Comparison of ENCODE assay signal across 13 cellular contexts in the genomic region with DNA sequence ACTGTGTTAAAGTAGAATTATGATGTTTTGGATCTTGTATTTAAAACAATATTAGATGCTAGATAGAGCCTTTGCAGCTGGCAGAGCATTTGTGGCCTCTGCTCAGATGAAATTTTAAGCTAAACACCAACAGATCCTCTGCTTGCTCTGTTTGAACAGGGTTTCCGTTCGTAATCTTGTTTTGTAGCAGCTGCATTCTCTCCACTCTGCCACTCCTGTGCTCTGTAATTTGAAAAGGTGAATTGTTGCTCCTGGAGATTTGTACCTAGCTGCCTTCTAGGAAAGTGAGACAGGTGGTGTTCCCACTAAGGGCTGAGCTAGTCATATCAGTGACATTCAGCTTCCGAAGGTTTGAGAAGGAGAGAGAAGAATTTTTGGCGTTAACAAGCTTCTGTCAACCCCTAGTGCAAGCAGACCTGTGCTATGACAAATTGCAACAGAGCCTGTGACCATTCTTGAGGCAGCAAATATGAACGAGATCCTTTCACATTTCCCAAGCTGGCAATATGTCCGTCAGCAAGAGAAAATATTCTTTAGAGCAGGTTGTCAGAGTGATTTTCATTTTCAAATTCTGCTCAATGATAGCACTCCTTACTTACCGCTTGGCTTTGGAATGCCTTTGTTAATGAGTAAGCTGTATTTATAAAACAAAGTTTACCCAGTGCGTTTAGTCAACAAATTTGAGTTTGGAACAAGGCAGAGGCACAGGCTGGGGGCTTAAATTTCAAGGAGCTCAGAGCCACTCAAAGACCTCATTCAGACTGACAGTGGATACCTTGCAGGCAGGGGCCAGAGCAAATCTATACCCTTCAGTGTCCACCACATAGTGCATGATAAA. TPM values are rescaled to one million over a fixed set of nuclear protein-coding genes. Genes with fewer than 3 reads are reported as not detected.
A peak's percentile ranks its signal among the peaks of the same experiment; 100 is the strongest.
DNase-seq lines count a peak whose midpoint lies in the region; ATAC-seq and TF ChIP-seq lines count a peak whose summit lies in the region.
"Had no signal": no experiment of that assay in that cellular context is flagged by ENCODE, and none has a peak within 500 bp of the region (broad histone marks: within the 10 kb centered on the region; RNA-seq: fewer than 3 reads in every experiment).

No MANE protein-coding gene starts in this region.

- H3K27ac ChIP-seq in thymus (ENCODE audit: low read depth) (no peak overlapping the region), heart right ventricle (no peak overlapping the region)

- H3K4me1 ChIP-seq in thymus (ENCODE audit: control insufficient read depth, insufficient read depth, low read length): peaks cover 17% of the 10 kb centered on the region
- H3K4me1 ChIP-seq in heart right ventricle: peaks cover 0 to 47% (median 8%) of the 10 kb centered on the region in 9 donors

- peaks cover 8% of the 10 kb centered on the region for H3K36me3 ChIP-seq in thymus (ENCODE audit: control insufficient read depth, insufficient read depth)
- peaks cover 0 to 12% (median 0%) of the 10 kb centered on the region in 9 donors for H3K36me3 ChIP-seq in heart right ventricle

- no peaks in the 10 kb centered on the region for H3K9me3 Mint-ChIP-seq in activated naive CD4-positive, alpha-beta T cell treated with anti-CD3 and anti-CD28 coated beads, Interleukin-2, amount 10 ng/mL, durations not matched to agents 7 days and 5 days
- no peaks in the 10 kb centered on the region for H3K9me3 Mint-ChIP-seq in T-cell
- H3K9me3 Mint-ChIP-seq in activated CD4-positive, alpha-beta memory T cell treated with anti-CD3 and anti-CD28 coated beads, Interleukin-2, amount 10 ng/mL, durations not matched to agents 7 days and 5 days: no peaks in the 10 kb centered on the region
- H3K9me3 Mint-ChIP-seq: stimulated activated naive B cell treated with anti-CD40 and anti-IgM and Interleukin-4, amounts not matched to agents 10 μg/mL and 1 μg/mL and 100 μg/mL, for 72 hours had no signal

- H3K4me3 ChIP-seq in thymus (ENCODE audit: low read length): peak overlapping the region; percentile 30
- H3K4me3 ChIP-seq in heart right ventricle: peak overlapping the region in 3 of 10 donors; percentile 6 to 15 (median 10)

- ATAC-seq in T-cell (replicated peaks in 1 of 4) (no peak), heart right ventricle (no peak)
- ATAC-seq: stimulated activated naive B cell treated with anti-CD40 and anti-IgM and Interleukin-4, amounts not matched to agents 10 μg/mL and 1 μg/mL and 100 μg/mL, for 72 hours had no signal

- DNase-seq in activated naive CD4-positive, alpha-beta T cell treated with anti-CD3 and anti-CD28 coated beads, Interleukin-2, amount 10 ng/mL, durations not matched to agents 7 days and 5 days: no peak
- DNase-seq in activated naive CD4-positive, alpha-beta T cell (lab: John Stamatoyannopoulos, UW): no peak
- DNase-seq in T-cell (no peak), inferior parietal cortex (ENCODE audit: extremely low spot score) (peak; percentile 27), AG20443 (ENCODE audit: low spot score) (no peak), heart right ventricle (no peak)
- DNase-seq in activated CD4-positive, alpha-beta memory T cell treated with anti-CD3 and anti-CD28 coated beads, Interleukin-2, amount 10 ng/mL, durations not matched to agents 7 days and 5 days: no peak
- DNase-seq: activated CD4-positive, alpha-beta T cell treated with anti-CD3 and anti-CD28 coated beads, Interleukin-2, amount 50 U/mL, for 48 hours; NCI-H524 treated with DMSO at 0.1 percent for 48 hours; SK-N-SH; stimulated activated naive B cell treated with anti-CD40 and anti-IgM and Interleukin-4, amounts not matched to agents 10 μg/mL and 1 μg/mL and 100 μg/mL, for 72 hours had no signal

- intact Hi-C loops in heart right ventricle (cut with DNase I): loop anchor here in 4 of 10 donors (10.0 kb wide), 4 partner anchors 180 to 550 kb away; no protein-coding TSS in a partner anchor

- CTCF ChIA-PET in activated naive CD4-positive, alpha-beta T cell treated with anti-CD3 and anti-CD28 coated beads, Interleukin-2, amount 10 ng/mL, durations not matched to agents 7 days and 5 days (lab: Charles Lee): interaction anchor here (0.8 to 2.2 kb wide), 8 partner anchors 25 to 550 kb away, joined by 3 to 17 read pairs (median 4); no protein-coding TSS in a partner anchor
- CTCF ChIA-PET in T-cell (lab: Charles Lee): interaction anchor here in 1 of 2 donors (0.5 kb wide), 1 partner anchor 124 kb away, joined by 3 read pairs; no protein-coding TSS in a partner anchor
- CTCF ChIA-PET in activated CD4-positive, alpha-beta memory T cell treated with anti-CD3 and anti-CD28 coated beads, Interleukin-2, amount 10 ng/mL, durations not matched to agents 7 days and 5 days (lab: Charles Lee): interaction anchor here (0.9 to 2.2 kb wide), 2 partner anchors 11 to 549 kb away, joined by 3 to 8 read pairs; no protein-coding TSS in a partner anchor

- POLR2A ChIA-PET in T-cell (lab: Charles Lee): no interaction called here
- POLR2A ChIA-PET in activated CD4-positive, alpha-beta memory T cell treated with anti-CD3 and anti-CD28 coated beads, Interleukin-2, amount 10 ng/mL, durations not matched to agents 7 days and 5 days (lab: Charles Lee): no interaction called here

- no peak overlapping the region for H3K4me3 Mint-ChIP-seq in activated naive CD4-positive, alpha-beta T cell treated with anti-CD3 and anti-CD28 coated beads, Interleukin-2, amount 10 ng/mL, durations not matched to agents 7 days and 5 days
- peak overlapping the region; percentile 18 to 70 (median 25) for H3K4me3 Mint-ChIP-seq in T-cell
- no peak overlapping the region for H3K4me3 Mint-ChIP-seq in activated CD4-positive, alpha-beta memory T cell treated with anti-CD3 and anti-CD28 coated beads, Interleukin-2, amount 10 ng/mL, durations not matched to agents 7 days and 5 days
- H3K4me3 Mint-ChIP-seq: IgD-negative memory B cell had no signal

- TF ChIP-seq CTCF in heart right ventricle (IDR thresholded peaks at IDR 0.05): no peak

- no peaks in the 10 kb centered on the region for H3K27me3 ChIP-seq in thymus (ENCODE audit: control insufficient read depth, insufficient read depth)
- peaks cover 0 to 26% (median 20%) of the 10 kb centered on the region in 7 donors for H3K27me3 ChIP-seq in heart right ventricle

- peaks cover 21% of the 10 kb centered on the region for H3K4me1 Mint-ChIP-seq in activated naive CD4-positive, alpha-beta T cell treated with anti-CD3 and anti-CD28 coated beads, Interleukin-2, amount 10 ng/mL, durations not matched to agents 7 days and 5 days
- H3K4me1 Mint-ChIP-seq in T-cell: peaks cover 43 to 65% (median 43%) of the 10 kb centered on the region in 3 donors
- peaks cover 14% of the 10 kb centered on the region for H3K4me1 Mint-ChIP-seq in activated CD4-positive, alpha-beta memory T cell treated with anti-CD3 and anti-CD28 coated beads, Interleukin-2, amount 10 ng/mL, durations not matched to agents 7 days and 5 days

- H3K27me3 Mint-ChIP-seq in activated naive CD4-positive, alpha-beta T cell treated with anti-CD3 and anti-CD28 coated beads, Interleukin-2, amount 10 ng/mL, durations not matched to agents 7 days and 5 days: peaks cover 19% of the 10 kb centered on the region
- no peaks in the 10 kb centered on the region for H3K27me3 Mint-ChIP-seq in T-cell
- peaks cover 34% of the 10 kb centered on the region for H3K27me3 Mint-ChIP-seq in activated CD4-positive, alpha-beta memory T cell treated with anti-CD3 and anti-CD28 coated beads, Interleukin-2, amount 10 ng/mL, durations not matched to agents 7 days and 5 days
- H3K27me3 Mint-ChIP-seq: IgD-negative memory B cell; stimulated activated naive B cell treated with anti-CD40 and anti-IgM and Interleukin-4, amounts not matched to agents 10 μg/mL and 1 μg/mL and 100 μg/mL, for 72 hours had no signal

- H3K9me3 ChIP-seq in thymus (ENCODE audit: control insufficient read depth) (no peaks in the 10 kb centered on the region), heart right ventricle (no peaks in the 10 kb centered on the region)
- H3K9me3 ChIP-seq: SK-N-SH had no signal

- peak overlapping the region; percentile 63 for H3K27ac Mint-ChIP-seq in activated naive CD4-positive, alpha-beta T cell treated with anti-CD3 and anti-CD28 coated beads, Interleukin-2, amount 10 ng/mL, durations not matched to agents 7 days and 5 days
- peak overlapping the region; percentile 74 to 93 for H3K27ac Mint-ChIP-seq in T-cell
- no peak overlapping the region for H3K27ac Mint-ChIP-seq in activated CD4-positive, alpha-beta memory T cell treated with anti-CD3 and anti-CD28 coated beads, Interleukin-2, amount 10 ng/mL, durations not matched to agents 7 days and 5 days
- H3K27ac Mint-ChIP-seq: stimulated activated naive B cell treated with anti-CD40 and anti-IgM and Interleukin-4, amounts not matched to agents 10 μg/mL and 1 μg/mL and 100 μg/mL, for 72 hours had no signal

- no peaks in the 10 kb centered on the region for H3K36me3 Mint-ChIP-seq in activated naive CD4-positive, alpha-beta T cell treated with anti-CD3 and anti-CD28 coated beads, Interleukin-2, amount 10 ng/mL, durations not matched to agents 7 days and 5 days
- no peaks in the 10 kb centered on the region for H3K36me3 Mint-ChIP-seq in T-cell
- no peaks in the 10 kb centered on the region for H3K36me3 Mint-ChIP-seq in activated CD4-positive, alpha-beta memory T cell treated with anti-CD3 and anti-CD28 coated beads, Interleukin-2, amount 10 ng/mL, durations not matched to agents 7 days and 5 days (ENCODE audit: low read depth)
- H3K36me3 Mint-ChIP-seq: IgD-negative memory B cell had no signal

- WGBS in thymus: 77% methylated on average over 8 of the region's 8 CpGs
- WGBS in heart right ventricle, 2 donors: 35 to 45% methylated on average over 8 of the region's 8 CpGs

RNA-seq across cellular contexts. Expression of a gene that starts 5.3 kb away (rescaled TPM):
- total RNA-seq in T-cell (1 to 10 TPM; 1.7 to 5.6 (median 4.4) TPM), heart right ventricle (1 to 10 TPM in 9 of 10 donors, under 1 TPM in 1; 0.89 to 7.0 (median 1.7) TPM)
- polyA plus RNA-seq in thymus (16.5 TPM), heart right ventricle (1 to 10 TPM in 1 of 2 donors, under 1 TPM in 1; 0.44 to 2.8 TPM)
- 1 to 10 TPM; 1.4 to 1.7 TPM for total RNA-seq in activated CD4-positive, alpha-beta memory T cell treated with anti-CD3 and anti-CD28 coated beads, Interleukin-2, amount 10 ng/mL, durations not matched to agents 7 days and 5 days

Comparison
In these comparisons a context has a peak if more than half of its experiments do, and no peak if none do; other contexts are left out.
1. H3K4me3 Mint-ChIP-seq: peak in T-cell (3 of 3); none in activated naive CD4-positive, alpha-beta T cell treated with anti-CD3 and anti-CD28 coated beads, Interleukin-2, amount 10 ng/mL, durations not matched to agents 7 days and 5 days (single experiment) and activated CD4-positive, alpha-beta memory T cell treated with anti-CD3 and anti-CD28 coated beads, Interleukin-2, amount 10 ng/mL, durations not matched to agents 7 days and 5 days (single experiment).